Comparison of ENCODE assay signal across 1 cellular context in the genomic region with DNA sequence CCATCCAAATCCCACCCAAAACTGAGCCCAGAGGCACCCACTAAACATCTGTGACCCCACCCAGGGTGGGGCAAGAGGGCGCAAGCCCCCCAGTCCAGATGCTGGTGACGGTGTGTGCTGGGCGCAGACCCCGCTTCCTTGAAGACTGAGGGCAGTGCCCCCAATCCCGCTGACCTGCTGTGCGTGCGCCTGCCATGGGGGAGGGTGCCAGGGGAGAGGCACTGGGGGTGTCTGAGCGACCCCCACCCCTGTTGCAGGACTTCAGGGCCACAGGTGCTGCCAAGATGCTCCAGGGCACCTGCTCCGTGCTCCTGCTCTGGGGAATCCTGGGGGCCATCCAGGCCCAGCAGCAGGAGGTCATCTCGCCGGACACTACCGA.
TF ChIP-seq lines count a peak whose summit lies in the region.

No MANE protein-coding gene starts in this region.

TF ChIP-seq in GM23338, 12 proteins besides CTCF, POLR2A, EP300 and RAD21 (continued from another document):
- TF ChIP-seq ZNF462 (CRISPR knock-in tag; IDR thresholded peaks at IDR 0.05), result no peak
- TF ChIP-seq CREB1 (CRISPR knock-in tag; IDR thresholded peaks at IDR 0.05; ENCODE audit: low read depth), result no peak
- no peak for TF ChIP-seq NANOG (IDR thresholded peaks at IDR 0.05; ENCODE audit: borderline replicate concordance)
- no peak for TF ChIP-seq ZNF331 (CRISPR knock-in tag; IDR thresholded peaks at IDR 0.05; ENCODE audit: low read depth)
- TF ChIP-seq EZH2 (IDR thresholded peaks at IDR 0.05; ENCODE audit: low read depth, unreplicated experiment), result no peak
- TF ChIP-seq STAT1 (IDR thresholded peaks at IDR 0.05; ENCODE audit: unreplicated experiment), result no peak
- TF ChIP-seq EZH2phosphoT487 (IDR thresholded peaks at IDR 0.05; ENCODE audit: unreplicated experiment), result no peak
- no peak for TF ChIP-seq JUNB (IDR thresholded peaks at IDR 0.05; ENCODE audit: unreplicated experiment)
- TF ChIP-seq, protein P1, sequence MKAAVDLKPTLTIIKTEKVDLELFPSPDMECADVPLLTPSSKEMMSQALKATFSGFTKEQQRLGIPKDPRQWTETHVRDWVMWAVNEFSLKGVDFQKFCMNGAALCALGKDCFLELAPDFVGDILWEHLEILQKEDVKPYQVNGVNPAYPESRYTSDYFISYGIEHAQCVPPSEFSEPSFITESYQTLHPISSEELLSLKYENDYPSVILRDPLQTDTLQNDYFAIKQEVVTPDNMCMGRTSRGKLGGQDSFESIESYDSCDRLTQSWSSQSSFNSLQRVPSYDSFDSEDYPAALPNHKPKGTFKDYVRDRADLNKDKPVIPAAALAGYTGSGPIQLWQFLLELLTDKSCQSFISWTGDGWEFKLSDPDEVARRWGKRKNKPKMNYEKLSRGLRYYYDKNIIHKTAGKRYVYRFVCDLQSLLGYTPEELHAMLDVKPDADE (IDR thresholded peaks at IDR 0.05), result no peak
- TF ChIP-seq, protein P2, sequence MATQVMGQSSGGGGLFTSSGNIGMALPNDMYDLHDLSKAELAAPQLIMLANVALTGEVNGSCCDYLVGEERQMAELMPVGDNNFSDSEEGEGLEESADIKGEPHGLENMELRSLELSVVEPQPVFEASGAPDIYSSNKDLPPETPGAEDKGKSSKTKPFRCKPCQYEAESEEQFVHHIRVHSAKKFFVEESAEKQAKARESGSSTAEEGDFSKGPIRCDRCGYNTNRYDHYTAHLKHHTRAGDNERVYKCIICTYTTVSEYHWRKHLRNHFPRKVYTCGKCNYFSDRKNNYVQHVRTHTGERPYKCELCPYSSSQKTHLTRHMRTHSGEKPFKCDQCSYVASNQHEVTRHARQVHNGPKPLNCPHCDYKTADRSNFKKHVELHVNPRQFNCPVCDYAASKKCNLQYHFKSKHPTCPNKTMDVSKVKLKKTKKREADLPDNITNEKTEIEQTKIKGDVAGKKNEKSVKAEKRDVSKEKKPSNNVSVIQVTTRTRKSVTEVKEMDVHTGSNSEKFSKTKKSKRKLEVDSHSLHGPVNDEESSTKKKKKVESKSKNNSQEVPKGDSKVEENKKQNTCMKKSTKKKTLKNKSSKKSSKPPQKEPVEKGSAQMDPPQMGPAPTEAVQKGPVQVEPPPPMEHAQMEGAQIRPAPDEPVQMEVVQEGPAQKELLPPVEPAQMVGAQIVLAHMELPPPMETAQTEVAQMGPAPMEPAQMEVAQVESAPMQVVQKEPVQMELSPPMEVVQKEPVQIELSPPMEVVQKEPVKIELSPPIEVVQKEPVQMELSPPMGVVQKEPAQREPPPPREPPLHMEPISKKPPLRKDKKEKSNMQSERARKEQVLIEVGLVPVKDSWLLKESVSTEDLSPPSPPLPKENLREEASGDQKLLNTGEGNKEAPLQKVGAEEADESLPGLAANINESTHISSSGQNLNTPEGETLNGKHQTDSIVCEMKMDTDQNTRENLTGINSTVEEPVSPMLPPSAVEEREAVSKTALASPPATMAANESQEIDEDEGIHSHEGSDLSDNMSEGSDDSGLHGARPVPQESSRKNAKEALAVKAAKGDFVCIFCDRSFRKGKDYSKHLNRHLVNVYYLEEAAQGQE (IDR thresholded peaks at IDR 0.05; ENCODE audit: unreplicated experiment), result no peak
- no peak for TF ChIP-seq ZNF114 (CRISPR knock-in tag; IDR thresholded peaks at IDR 0.05)
TF ChIP-seq in GM23338: peak in this region for 0.
